Comparison of ENCODE assay signal across 30 cellular contexts in the genomic region with DNA sequence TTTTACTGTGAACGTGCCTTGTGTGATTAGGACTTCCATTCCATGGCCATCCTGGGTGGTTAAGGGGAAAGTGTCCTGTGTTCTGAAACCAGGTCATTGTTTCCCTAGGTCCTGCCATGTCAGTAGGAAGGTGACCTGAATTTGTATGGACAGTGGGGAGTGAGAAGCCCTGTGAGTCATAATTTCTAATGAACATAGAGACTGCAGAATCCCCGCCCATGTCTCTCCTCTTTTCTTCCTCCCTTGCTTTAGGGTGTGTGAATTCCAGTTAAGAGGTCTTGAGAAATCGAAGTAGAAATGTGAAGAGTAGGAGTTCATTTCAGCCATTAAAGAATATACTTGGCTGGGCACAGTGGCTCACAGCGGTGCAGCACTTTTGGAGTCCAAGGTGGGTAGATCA. TPM values are rescaled to one million over a fixed set of nuclear protein-coding genes. Genes with fewer than 3 reads are reported as not detected.
DNase-seq lines count a peak whose midpoint lies in the region; ATAC-seq and TF ChIP-seq lines count a peak whose summit lies in the region.
"Had no signal": no experiment of that assay in that cellular context is flagged by ENCODE, and none has a peak within 500 bp of the region (broad histone marks: within the 10 kb centered on the region; RNA-seq: fewer than 3 reads in every experiment).

No MANE protein-coding gene starts in this region.

- H3K27ac ChIP-seq in CD4-positive, CD25-positive, alpha-beta regulatory T cell (ENCODE audit: insufficient read depth, low read length, poor library complexity, severe bottlenecking) = no peak overlapping the region
- no peak overlapping the region for H3K27ac ChIP-seq in CD8-positive, alpha-beta T cell (ENCODE audit: low read depth, low read length)
- H3K27ac ChIP-seq: C4-2B, left ventricle myocardium inferior, upper lobe of left lung, VCaP had no signal

- no peak for ATAC-seq in CD4-positive, CD25-positive, alpha-beta regulatory T cell (ENCODE audit: low read depth in 2 of 2)
- ATAC-seq in CD8-positive, alpha-beta T cell = no peak
- no peak for ATAC-seq in WTC11
- no peak for ATAC-seq in memory B cell (ENCODE audit: low read depth)
- ATAC-seq: GM12878, natural killer cell had no signal

- peaks cover 32% of the 10 kb centered on the region for H3K36me3 Mint-ChIP-seq in CD4-positive, CD25-positive, alpha-beta regulatory T cell
- peaks cover 39% of the 10 kb centered on the region for H3K36me3 Mint-ChIP-seq in CD8-positive, alpha-beta T cell
- H3K36me3 Mint-ChIP-seq in WTC11 (peaks cover 24% of the 10 kb centered on the region), memory B cell (peaks cover 15% of the 10 kb centered on the region)
- H3K36me3 Mint-ChIP-seq: mesothelial cell of epicardium, natural killer cell had no signal

- CTCF ChIA-PET in CD8-positive, alpha-beta T cell (lab: Charles Lee) = interaction anchor here (1.6 kb wide), 1 partner anchor 11 kb away, joined by 9 read pairs; no protein-coding TSS in a partner anchor
- CTCF ChIA-PET in WTC11 (lab: Charles Lee) = no interaction called here

- no peak for DNase-seq in CD4-positive, CD25-positive, alpha-beta regulatory T cell
- DNase-seq in CD8-positive, alpha-beta T cell = no peak
- DNase-seq in WTC11 (ENCODE audit: low spot score) (no peak), memory B cell (ENCODE audit: low spot score in 2 of 2) (no peak), NCI-H82 treated with DMSO at 0.1 percent for 48 hours (lab: John Stamatoyannopoulos, UW; ENCODE audit: unreplicated experiment) (no peak), superior temporal gyrus (ENCODE audit: extremely low spot score) (no peak), NCI-H345 treated with DMSO at 0.1 percent for 48 hours (lab: John Stamatoyannopoulos, UW; ENCODE audit: unreplicated experiment) (no peak)
- DNase-seq: activated CD8-positive, alpha-beta memory T cell treated with anti-CD3 and anti-CD28 coated beads, Interleukin-2, amount 50 U/mL, for 48 hours; activated effector memory CD4-positive, alpha-beta T cell treated with anti-CD3 and anti-CD28 coated beads, Interleukin-2, amount 50 U/mL, for 16 hours; DMS 273 treated with DMSO at 0.1 percent for 48 hours; effector CD4-positive, alpha-beta T cell; EL; glutamatergic neuron; HFFc6; IMR-90; islet precursor cell; left ventricle myocardium inferior; natural killer cell; NCI-H1092; NCI-H187; NCI-H524 treated with DMSO at 0.1 percent for 48 hours; NK-92 treated with Interleukin-12 subunit alpha and Interleukin-12 subunit beta, amount 100 ng/mL, for 24 hours; Right ventricle myocardium superior; T-helper 9 cell; upper lobe of left lung had no signal

- POLR2A ChIA-PET in CD8-positive, alpha-beta T cell (lab: Charles Lee) = interaction anchor here (1.5 kb wide), 1 partner anchor 17 kb away, joined by 3 read pairs; no protein-coding TSS in a partner anchor
- POLR2A ChIA-PET in WTC11 (lab: Charles Lee) = interaction anchor here (1.7 kb wide), 1 partner anchor 8 kb away, joined by 7 read pairs; no protein-coding TSS in a partner anchor

- peaks cover 59% of the 10 kb centered on the region for H3K4me1 ChIP-seq in CD4-positive, CD25-positive, alpha-beta regulatory T cell (ENCODE audit: control insufficient read depth, insufficient read depth, low read length, poor library complexity, severe bottlenecking)
- peaks cover 81% of the 10 kb centered on the region for H3K4me1 ChIP-seq in CD8-positive, alpha-beta T cell (ENCODE audit: insufficient read depth, low read length)
- H3K4me1 ChIP-seq: upper lobe of left lung had no signal

- no peaks in the 10 kb centered on the region for H3K27me3 ChIP-seq in CD4-positive, CD25-positive, alpha-beta regulatory T cell (ENCODE audit: control insufficient read depth, insufficient read depth, low read length)
- no peaks in the 10 kb centered on the region for H3K27me3 ChIP-seq in CD8-positive, alpha-beta T cell (ENCODE audit: insufficient read depth, low read length)
- H3K27me3 ChIP-seq: upper lobe of left lung had no signal

- H3K27me3 Mint-ChIP-seq in CD4-positive, CD25-positive, alpha-beta regulatory T cell = no peaks in the 10 kb centered on the region
- H3K27me3 Mint-ChIP-seq in CD8-positive, alpha-beta T cell (ENCODE audit: low read depth) = no peaks in the 10 kb centered on the region
- H3K27me3 Mint-ChIP-seq in WTC11 (ENCODE audit: low read depth) = no peaks in the 10 kb centered on the region
- H3K27me3 Mint-ChIP-seq in memory B cell = no peaks in the 10 kb centered on the region
- H3K27me3 Mint-ChIP-seq: brain had no signal

- peak overlapping the region; percentile 13 to 24 (median 22) for H3K27ac Mint-ChIP-seq in CD4-positive, CD25-positive, alpha-beta regulatory T cell
- H3K27ac Mint-ChIP-seq in CD8-positive, alpha-beta T cell = peak overlapping the region; percentile 34
- H3K27ac Mint-ChIP-seq in WTC11 (peak overlapping the region; percentile 43), memory B cell (peak overlapping the region; percentile 73)
- H3K27ac Mint-ChIP-seq: HFFc6, mesothelial cell of epicardium, natural killer cell had no signal

- H3K9me3 ChIP-seq in CD4-positive, CD25-positive, alpha-beta regulatory T cell (ENCODE audit: control insufficient read depth in 2 of 2, low read length in 2 of 2) = no peaks in the 10 kb centered on the region
- H3K9me3 ChIP-seq in CD8-positive, alpha-beta T cell (ENCODE audit: low read length) = no peaks in the 10 kb centered on the region
- H3K9me3 ChIP-seq: left ventricle myocardium inferior, upper lobe of left lung had no signal

- peak overlapping the region in 1 of 4 donors; percentile 39 for H3K4me3 Mint-ChIP-seq in CD4-positive, CD25-positive, alpha-beta regulatory T cell
- no peak overlapping the region for H3K4me3 Mint-ChIP-seq in CD8-positive, alpha-beta T cell
- H3K4me3 Mint-ChIP-seq in WTC11 = no peak overlapping the region
- H3K4me3 Mint-ChIP-seq in memory B cell = no peak overlapping the region
- H3K4me3 Mint-ChIP-seq: brain, HFFc6, mesothelial cell of epicardium, natural killer cell had no signal

- intact Hi-C loops in CD8-positive, alpha-beta T cell (cut with DNase I, micrococcal nuclease) = loop anchor here in 1 of 2 experiments (10.0 kb wide), 2 partner anchors 255 to 285 kb away; partner anchors contain the start of gene PCNX1

- no peak for TF ChIP-seq CTCF in CD8-positive, alpha-beta T cell (IDR thresholded peaks at IDR 0.05)
- no peak for TF ChIP-seq CTCF in WTC11 (IDR thresholded peaks at IDR 0.05)

- H3K4me1 Mint-ChIP-seq in CD4-positive, CD25-positive, alpha-beta regulatory T cell = peaks cover 30 to 91% (median 64%) of the 10 kb centered on the region in 4 donors
- peaks cover 91% of the 10 kb centered on the region for H3K4me1 Mint-ChIP-seq in CD8-positive, alpha-beta T cell (ENCODE audit: low read depth)
- H3K4me1 Mint-ChIP-seq in WTC11 = peaks cover 87% of the 10 kb centered on the region
- peaks cover 45% of the 10 kb centered on the region for H3K4me1 Mint-ChIP-seq in memory B cell
- H3K4me1 Mint-ChIP-seq: mesothelial cell of epicardium had no signal

- no peak overlapping the region for H3K4me3 ChIP-seq in CD4-positive, CD25-positive, alpha-beta regulatory T cell (ENCODE audit: low read depth, low read length)
- H3K4me3 ChIP-seq in CD8-positive, alpha-beta T cell (ENCODE audit: low read depth, low read length) = no peak overlapping the region
- H3K4me3 ChIP-seq: GM12878, left ventricle myocardium inferior, upper lobe of left lung had no signal

- H3K9me3 Mint-ChIP-seq in CD4-positive, CD25-positive, alpha-beta regulatory T cell = peaks cover 0 to 2% (median 0%) of the 10 kb centered on the region in 7 donors
- H3K9me3 Mint-ChIP-seq in CD8-positive, alpha-beta T cell = no peaks in the 10 kb centered on the region
- H3K9me3 Mint-ChIP-seq in WTC11 (no peaks in the 10 kb centered on the region), memory B cell (no peaks in the 10 kb centered on the region)
- H3K9me3 Mint-ChIP-seq: brain, HFFc6, mesothelial cell of epicardium, natural killer cell had no signal

- H3K36me3 ChIP-seq in CD4-positive, CD25-positive, alpha-beta regulatory T cell (ENCODE audit: control insufficient read depth, insufficient read depth, low read length) = no peaks in the 10 kb centered on the region
- peaks cover 5% of the 10 kb centered on the region for H3K36me3 ChIP-seq in CD8-positive, alpha-beta T cell (ENCODE audit: insufficient read depth, low read length)
- H3K36me3 ChIP-seq: left ventricle myocardium inferior, upper lobe of left lung had no signal

TF ChIP-seq in WTC11, 78 proteins besides CTCF, POLR2A, EP300 and RAD21 (continues in another document):
- TF ChIP-seq, protein P1, sequence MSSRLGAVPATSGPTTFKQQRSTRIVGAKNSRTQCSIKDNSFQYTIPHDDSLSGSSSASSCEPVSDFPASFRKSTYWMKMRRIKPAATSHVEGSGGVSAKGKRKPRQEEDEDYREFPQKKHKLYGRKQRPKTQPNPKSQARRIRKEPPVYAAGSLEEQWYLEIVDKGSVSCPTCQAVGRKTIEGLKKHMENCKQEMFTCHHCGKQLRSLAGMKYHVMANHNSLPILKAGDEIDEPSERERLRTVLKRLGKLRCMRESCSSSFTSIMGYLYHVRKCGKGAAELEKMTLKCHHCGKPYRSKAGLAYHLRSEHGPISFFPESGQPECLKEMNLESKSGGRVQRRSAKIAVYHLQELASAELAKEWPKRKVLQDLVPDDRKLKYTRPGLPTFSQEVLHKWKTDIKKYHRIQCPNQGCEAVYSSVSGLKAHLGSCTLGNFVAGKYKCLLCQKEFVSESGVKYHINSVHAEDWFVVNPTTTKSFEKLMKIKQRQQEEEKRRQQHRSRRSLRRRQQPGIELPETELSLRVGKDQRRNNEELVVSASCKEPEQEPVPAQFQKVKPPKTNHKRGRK (CRISPR knock-in tag; IDR thresholded peaks at IDR 0.05; ENCODE audit: borderline replicate concordance) = no peak
- TF ChIP-seq, protein P2, sequence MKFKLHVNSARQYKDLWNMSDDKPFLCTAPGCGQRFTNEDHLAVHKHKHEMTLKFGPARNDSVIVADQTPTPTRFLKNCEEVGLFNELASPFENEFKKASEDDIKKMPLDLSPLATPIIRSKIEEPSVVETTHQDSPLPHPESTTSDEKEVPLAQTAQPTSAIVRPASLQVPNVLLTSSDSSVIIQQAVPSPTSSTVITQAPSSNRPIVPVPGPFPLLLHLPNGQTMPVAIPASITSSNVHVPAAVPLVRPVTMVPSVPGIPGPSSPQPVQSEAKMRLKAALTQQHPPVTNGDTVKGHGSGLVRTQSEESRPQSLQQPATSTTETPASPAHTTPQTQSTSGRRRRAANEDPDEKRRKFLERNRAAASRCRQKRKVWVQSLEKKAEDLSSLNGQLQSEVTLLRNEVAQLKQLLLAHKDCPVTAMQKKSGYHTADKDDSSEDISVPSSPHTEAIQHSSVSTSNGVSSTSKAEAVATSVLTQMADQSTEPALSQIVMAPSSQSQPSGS (CRISPR knock-in tag; IDR thresholded peaks at IDR 0.05; ENCODE audit: borderline replicate concordance, low read depth) = no peak
- no peak for TF ChIP-seq FOXJ3 (CRISPR knock-in tag; IDR thresholded peaks at IDR 0.05; ENCODE audit: borderline replicate concordance)

RNA-seq across cellular contexts. Expression of gene TTC9, which starts 8.1 kb away (rescaled TPM):
- total RNA-seq in CD4-positive, CD25-positive, alpha-beta regulatory T cell = 7.8 TPM
- polyA plus RNA-seq in CD4-positive, CD25-positive, alpha-beta regulatory T cell = 1 to 10 TPM; 4.7 to 7.5 (median 5.6) TPM
- 1 to 10 TPM; 5.4 TPM for total RNA-seq in CD8-positive, alpha-beta T cell
- 21.4 to 26.2 TPM (median 22.5 TPM) in 3 replicates for total RNA-seq in WTC11 (2021)
- total RNA-seq: IMR-90 had no signal

RNA-seq across cellular contexts. Expression of gene MED6, which starts 49.3 kb away (rescaled TPM):
- 82.8 TPM for total RNA-seq in CD4-positive, CD25-positive, alpha-beta regulatory T cell
- polyA plus RNA-seq in CD4-positive, CD25-positive, alpha-beta regulatory T cell = 10 to 100 TPM; 38.7 to 63.7 (median 42.5) TPM
- 100 to 1,000 TPM; 116 to 119 TPM for total RNA-seq in CD8-positive, alpha-beta T cell
- total RNA-seq in WTC11 (2021) = 45.0 to 46.3 TPM (median 45.1 TPM) in 3 replicates

Comparison
In these comparisons a context has a peak if more than half of its experiments do, and no peak if none do; other contexts are left out.
1. H3K27ac Mint-ChIP-seq: peak in every context shown above with its lines; median percentile 73 in memory B cell; 43 in WTC11; 34 in CD8-positive, alpha-beta T cell; 22 in CD4-positive, CD25-positive, alpha-beta regulatory T cell.